Comparison of ENCODE assay signal across 8 cellular contexts in the genomic region with DNA sequence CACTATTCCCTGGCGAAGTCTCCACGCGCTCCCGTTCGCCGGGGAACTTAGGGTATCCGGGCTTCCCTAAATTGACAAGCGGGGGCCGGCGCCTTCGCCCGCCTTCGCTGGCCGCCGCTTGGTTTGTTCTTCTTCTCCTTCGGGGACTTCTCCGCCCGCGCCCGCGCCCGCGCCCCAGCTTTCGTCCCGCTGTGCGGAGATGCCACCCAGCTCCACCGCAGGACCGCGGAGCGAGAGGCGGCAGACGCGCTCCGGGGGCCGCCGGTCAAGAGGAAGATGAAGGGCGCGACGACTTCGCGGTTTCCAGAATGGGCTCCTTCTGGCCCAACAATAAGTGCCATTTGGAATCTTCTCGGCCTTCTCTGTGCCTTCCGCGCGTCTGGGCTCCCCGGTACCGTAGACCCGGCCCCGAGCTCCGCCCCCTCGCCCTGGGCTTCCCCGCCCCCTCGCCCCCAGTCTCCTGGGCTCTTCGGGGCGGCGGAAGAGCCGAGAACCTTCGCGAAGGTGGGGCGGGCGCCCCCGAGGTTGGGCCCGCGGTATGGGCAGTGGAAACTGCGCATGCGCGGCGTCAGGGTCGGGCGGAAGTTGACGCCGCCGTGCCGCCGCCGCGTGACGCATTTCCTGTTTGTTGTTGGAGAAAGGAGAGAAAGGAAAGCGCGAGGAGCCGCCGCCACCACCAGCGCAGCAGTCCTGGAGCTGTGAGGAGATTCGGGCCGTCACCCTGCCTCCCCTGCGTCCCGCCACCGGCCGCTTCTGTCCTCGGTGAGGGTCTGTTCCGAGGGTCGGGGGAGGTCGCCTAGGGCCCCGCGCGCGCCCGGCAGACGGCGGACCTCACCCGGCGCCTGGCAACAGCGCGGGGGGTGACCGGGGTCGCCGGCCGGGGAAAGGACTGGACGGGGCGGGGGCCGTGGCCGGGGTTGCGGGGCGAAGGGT. TPM values are rescaled to one million over a fixed set of nuclear protein-coding genes. Genes with fewer than 3 reads are reported as not detected.
A peak's percentile ranks its signal among the peaks of the same experiment; 100 is the strongest.
DNase-seq lines count a peak whose midpoint lies in the region; ATAC-seq and TF ChIP-seq lines count a peak whose summit lies in the region.

A gene (plus strand): TSS at position 622 of the 933 bp plus-strand sequence. CDS start 21,569 bp downstream, outside the sequence.

- peak within 1 kb of the TSS; percentile 97 for H3K27ac Mint-ChIP-seq in activated CD4-positive, alpha-beta memory T cell treated with anti-CD3 and anti-CD28 coated beads for 36 hours

- 2% methylated on average over 114 of the region's 114 CpGs for WGBS in liver

- CTCF ChIA-PET in activated CD4-positive, alpha-beta memory T cell treated with anti-CD3 and anti-CD28 coated beads for 36 hours (lab: Charles Lee), result interaction anchor here (0.7 kb wide), 1 partner anchor 145 kb away, joined by 3 read pairs; no protein-coding TSS in a partner anchor

- H3K4me3 ChIP-seq in dorsolateral prefrontal cortex, result peak within 1 kb of the TSS; percentile 58 to 97 (median 83)
- peak within 1 kb of the TSS; percentile 73 to 96 (median 95) for H3K4me3 ChIP-seq in liver (ENCODE audit: low read depth in 1 of 3, low read length in 3 of 3)

- intact Hi-C loops in activated CD4-positive, alpha-beta memory T cell treated with anti-CD3 and anti-CD28 coated beads for 36 hours (cut with micrococcal nuclease), result loop anchor here (1.0 to 5.0 kb wide), 4 partner anchors 34 to 444 kb away; a partner anchor contains a TSS
- intact Hi-C loops in dorsolateral prefrontal cortex (cut with DNase I), result loop anchor here (5.0 to 10.0 kb wide), 5 partner anchors 64 to 442 kb away; a partner anchor contains a TSS

- H3K4me1 Mint-ChIP-seq in activated CD4-positive, alpha-beta memory T cell treated with anti-CD3 and anti-CD28 coated beads for 36 hours (ENCODE audit: low read depth), result peaks cover 33% of the 10 kb centered on the region

- H3K9me3 ChIP-seq in liver (ENCODE audit: control insufficient read depth in 4 of 4, low read length in 3 of 4), result no peaks in the 10 kb centered on the region

- H3K9ac ChIP-seq in liver (ENCODE audit: low read depth in 1 of 2, low read length in 2 of 2), result peak within 1 kb of the TSS; percentile 86 to 98

- peak within 1 kb of the TSS; percentile 96 for H3K4me3 Mint-ChIP-seq in activated CD4-positive, alpha-beta memory T cell treated with anti-CD3 and anti-CD28 coated beads for 36 hours

- no peaks in the 10 kb centered on the region for H3K27me3 ChIP-seq in dorsolateral prefrontal cortex
- no peaks in the 10 kb centered on the region for H3K27me3 ChIP-seq in liver (ENCODE audit: control insufficient read depth in 4 of 4, insufficient read depth in 4 of 4, low read length in 3 of 4)

- DNase-seq in CD1c-positive myeloid dendritic cell (ENCODE audit: extremely low spot score) (peak; percentile 98), NCI-H774 (lab: John Stamatoyannopoulos, UW) (peak; percentile 88), dorsolateral prefrontal cortex (peak; percentile 76 to 95 (median 88))
- DNase-seq in activated CD4-positive, alpha-beta memory T cell treated with anti-CD3 and anti-CD28 coated beads for 36 hours, result peak; percentile 96
- peak; percentile 95 for DNase-seq in stimulated activated CD4-positive, alpha-beta T cell treated with anti-CD3 and anti-CD28 coated beads, Interleukin-4, amount 100 ng/mL, for 1 hour

- no peaks in the 10 kb centered on the region for H3K36me3 ChIP-seq in liver (ENCODE audit: control insufficient read depth in 4 of 4, insufficient read depth in 3 of 4, low read depth in 1 of 4, low read length in 3 of 4)

- POLR2A ChIA-PET in activated CD4-positive, alpha-beta memory T cell treated with anti-CD3 and anti-CD28 coated beads for 36 hours (lab: Charles Lee), result interaction anchor here (0.6 to 1.2 kb wide), 2 partner anchors 34 to 50 kb away, joined by 3 to 5 read pairs; no protein-coding TSS in a partner anchor

- peaks cover 6 to 31% (median 15%) of the 10 kb centered on the region in 4 donors for H3K4me1 ChIP-seq in liver (ENCODE audit: control insufficient read depth in 4 of 4, insufficient read depth in 4 of 4, low read length in 3 of 4)

- peaks cover 25% of the 10 kb centered on the region for H3K36me3 Mint-ChIP-seq in activated CD4-positive, alpha-beta memory T cell treated with anti-CD3 and anti-CD28 coated beads for 36 hours

- no peak for TF ChIP-seq RAD21 in liver (IDR thresholded peaks at IDR 0.05)

- ATAC-seq in GM19397 (IDR thresholded peaks at IDR 0.05; ENCODE audit: unreplicated experiment) (peak; percentile 86), HG03565 (IDR thresholded peaks at IDR 0.05; ENCODE audit: unreplicated experiment) (peak; percentile 69)

- H3K27ac ChIP-seq in dorsolateral prefrontal cortex (peak within 1 kb of the TSS; percentile 89 to 100 (median 100)), liver (ENCODE audit: low read depth in 1 of 2, low read length in 2 of 2) (peak within 1 kb of the TSS; percentile 89 to 90)

- TF ChIP-seq CTCF in dorsolateral prefrontal cortex (IDR thresholded peaks at IDR 0.05 in 54 of 56, conservative IDR thresholded peaks at IDR 0.05 in 2 of 56; ENCODE audit: low read depth in 1 of 56, partially characterized antibody in 56 of 56) (peak in 16 of 56 donors; percentile 4 to 34 (median 21)), liver (IDR thresholded peaks at IDR 0.05; ENCODE audit: low read depth, low read length, missing input control) (no peak)

- H3K9me3 Mint-ChIP-seq in activated CD4-positive, alpha-beta memory T cell treated with anti-CD3 and anti-CD28 coated beads for 36 hours, result no peaks in the 10 kb centered on the region

- peaks cover 3% of the 10 kb centered on the region for H3K27me3 Mint-ChIP-seq in activated CD4-positive, alpha-beta memory T cell treated with anti-CD3 and anti-CD28 coated beads for 36 hours

TF ChIP-seq in liver, 16 proteins besides CTCF, POLR2A, EP300 and RAD21:
- TF ChIP-seq EGR1 (IDR thresholded peaks at IDR 0.05; ENCODE audit: low read depth in 2 of 2), result peak in 1 of 2 donors; percentile 47
- TF ChIP-seq SP1 (IDR thresholded peaks at IDR 0.05), result peak; percentile 6
- TF ChIP-seq GABPA (IDR thresholded peaks at IDR 0.05 in 1 of 2, conservative IDR thresholded peaks at IDR 0.05 in 1 of 2), result peak; percentile 85 to 95
- TF ChIP-seq NR2F2 (IDR thresholded peaks at IDR 0.05), result no peak
- peak; percentile 76 for TF ChIP-seq YY1 (IDR thresholded peaks at IDR 0.05)
- TF ChIP-seq, protein P1, sequence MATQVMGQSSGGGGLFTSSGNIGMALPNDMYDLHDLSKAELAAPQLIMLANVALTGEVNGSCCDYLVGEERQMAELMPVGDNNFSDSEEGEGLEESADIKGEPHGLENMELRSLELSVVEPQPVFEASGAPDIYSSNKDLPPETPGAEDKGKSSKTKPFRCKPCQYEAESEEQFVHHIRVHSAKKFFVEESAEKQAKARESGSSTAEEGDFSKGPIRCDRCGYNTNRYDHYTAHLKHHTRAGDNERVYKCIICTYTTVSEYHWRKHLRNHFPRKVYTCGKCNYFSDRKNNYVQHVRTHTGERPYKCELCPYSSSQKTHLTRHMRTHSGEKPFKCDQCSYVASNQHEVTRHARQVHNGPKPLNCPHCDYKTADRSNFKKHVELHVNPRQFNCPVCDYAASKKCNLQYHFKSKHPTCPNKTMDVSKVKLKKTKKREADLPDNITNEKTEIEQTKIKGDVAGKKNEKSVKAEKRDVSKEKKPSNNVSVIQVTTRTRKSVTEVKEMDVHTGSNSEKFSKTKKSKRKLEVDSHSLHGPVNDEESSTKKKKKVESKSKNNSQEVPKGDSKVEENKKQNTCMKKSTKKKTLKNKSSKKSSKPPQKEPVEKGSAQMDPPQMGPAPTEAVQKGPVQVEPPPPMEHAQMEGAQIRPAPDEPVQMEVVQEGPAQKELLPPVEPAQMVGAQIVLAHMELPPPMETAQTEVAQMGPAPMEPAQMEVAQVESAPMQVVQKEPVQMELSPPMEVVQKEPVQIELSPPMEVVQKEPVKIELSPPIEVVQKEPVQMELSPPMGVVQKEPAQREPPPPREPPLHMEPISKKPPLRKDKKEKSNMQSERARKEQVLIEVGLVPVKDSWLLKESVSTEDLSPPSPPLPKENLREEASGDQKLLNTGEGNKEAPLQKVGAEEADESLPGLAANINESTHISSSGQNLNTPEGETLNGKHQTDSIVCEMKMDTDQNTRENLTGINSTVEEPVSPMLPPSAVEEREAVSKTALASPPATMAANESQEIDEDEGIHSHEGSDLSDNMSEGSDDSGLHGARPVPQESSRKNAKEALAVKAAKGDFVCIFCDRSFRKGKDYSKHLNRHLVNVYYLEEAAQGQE (IDR thresholded peaks at IDR 0.05), result peak; percentile 53
- TF ChIP-seq, protein P2, sequence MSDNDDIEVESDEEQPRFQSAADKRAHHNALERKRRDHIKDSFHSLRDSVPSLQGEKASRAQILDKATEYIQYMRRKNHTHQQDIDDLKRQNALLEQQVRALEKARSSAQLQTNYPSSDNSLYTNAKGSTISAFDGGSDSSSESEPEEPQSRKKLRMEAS (IDR thresholded peaks at IDR 0.05), result no peak

RNA-seq across cellular contexts. Expression of the gene that starts here (rescaled TPM):
- 10 to 100 TPM; 90.7 to 97.2 TPM for total RNA-seq in activated CD4-positive, alpha-beta memory T cell treated with anti-CD3 and anti-CD28 coated beads for 36 hours
- total RNA-seq in dorsolateral prefrontal cortex, result 100 to 1,000 TPM; 103 to 250 (median 160) TPM
- total RNA-seq in liver, result 10 to 100 TPM; 44.0 to 46.6 TPM
- polyA plus RNA-seq in liver, result 10 to 100 TPM; 26.5 to 40.8 TPM

Comparison
In these comparisons a context has a peak if more than half of its experiments do, and no peak if none do; other contexts are left out.
1. Peak in every context shown above with its lines: DNase-seq, ATAC-seq, H3K4me3 ChIP-seq and H3K27ac ChIP-seq.